24 cellular contexts compared by ENCODE assay signal in the genomic region with DNA sequence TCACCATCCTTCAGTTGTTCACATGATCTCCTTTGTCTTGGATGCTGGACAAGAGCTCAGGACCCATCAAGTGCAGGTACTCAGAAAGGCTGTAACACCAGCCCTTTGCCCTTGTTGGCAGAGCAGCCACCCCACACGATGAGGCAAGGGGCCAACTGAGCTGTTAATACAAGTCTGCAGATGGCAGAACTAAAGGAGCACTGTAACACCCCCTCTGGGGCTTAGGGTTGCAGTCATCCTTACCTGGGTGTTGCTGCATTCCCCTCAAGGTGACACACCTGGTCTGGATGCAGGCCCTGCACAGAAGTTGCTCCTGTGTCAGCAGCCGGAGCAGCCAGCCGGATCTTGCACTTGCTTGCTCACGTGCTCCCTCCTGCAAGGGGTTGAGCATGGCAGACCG. TPM values are rescaled to one million over a fixed set of nuclear protein-coding genes. Genes with fewer than 3 reads are reported as not detected.
A peak's percentile ranks its signal among the peaks of the same experiment; 100 is the strongest.
DNase-seq lines count a peak whose midpoint lies in the region; ATAC-seq and TF ChIP-seq lines count a peak whose summit lies in the region.
"Had no signal": no experiment of that assay in that cellular context is flagged by ENCODE, and none has a peak within 500 bp of the region (broad histone marks: within the 10 kb centered on the region; RNA-seq: fewer than 3 reads in every experiment).

No MANE protein-coding gene starts in this region.

- H3K4me3 ChIP-seq in RWPE2 (ENCODE audit: severe bottlenecking) = no peak overlapping the region
- H3K4me3 ChIP-seq: GM23248, spleen had no signal

- peaks cover 22% of the 10 kb centered on the region for H3K9me3 Mint-ChIP-seq in osteocyte (ENCODE audit: unreplicated experiment)
- H3K9me3 Mint-ChIP-seq: activated T-helper 2 cell treated with anti-CD3 and anti-CD28 coated beads, Interferon-gamma antibody, Interleukin-2, Interleukin-4, amounts not matched to agents 10 μg/mL and 5 μg/mL and 100 μg/mL, durations not matched to agents 14 hours and 24 hours and 36 hours had no signal

- no peak overlapping the region for H3K4me3 Mint-ChIP-seq in osteocyte (ENCODE audit: unreplicated experiment)
- H3K4me3 Mint-ChIP-seq: activated CD8-positive, alpha-beta T cell treated with anti-CD3 and anti-CD28 coated beads, Interleukin-2, amount 10 ng/mL, durations not matched to agents 7 days and 5 days; dendritic cell treated with granulocyte-macrophage colony-stimulating factor and Interleukin-4, amounts not matched to agents 40 ng/mL and 50 ng/mL, for 4 days; endodermal cell; naive thymus-derived CD8-positive, alpha-beta T cell had no signal

- H3K27ac Mint-ChIP-seq in osteocyte (ENCODE audit: unreplicated experiment) = peak overlapping the region; percentile 40
- H3K27ac Mint-ChIP-seq: activated CD8-positive, alpha-beta T cell treated with anti-CD3 and anti-CD28 coated beads, Interleukin-2, amount 10 ng/mL, durations not matched to agents 7 days and 5 days; activated naive CD4-positive, alpha-beta T cell treated with anti-CD3 and anti-CD28 coated beads, Interleukin-2, amount 50 U/mL, for 72 hours; activated T-helper 2 cell treated with anti-CD3 and anti-CD28 coated beads, Interferon-gamma antibody, Interleukin-2, Interleukin-4, amounts not matched to agents 10 μg/mL and 5 μg/mL and 100 μg/mL, durations not matched to agents 14 hours and 24 hours and 36 hours; dendritic cell treated with granulocyte-macrophage colony-stimulating factor and Interleukin-4, amounts not matched to agents 40 ng/mL and 50 ng/mL, for 4 days; endodermal cell; naive thymus-derived CD8-positive, alpha-beta T cell had no signal

- H3K36me3 Mint-ChIP-seq in osteocyte (ENCODE audit: unreplicated experiment) = peaks cover 39% of the 10 kb centered on the region

- no peak for DNase-seq in RWPE2 (ENCODE audit: low spot score)
- DNase-seq in kidney tubule cell (ENCODE audit: low spot score) = peak; percentile 66
- no peak for DNase-seq in osteocyte (ENCODE audit: extremely low spot score, unreplicated experiment)
- no peak for DNase-seq in NCI-H2107 treated with DMSO at 0.1 percent for 48 hours (lab: John Stamatoyannopoulos, UW; ENCODE audit: unreplicated experiment)
- no peak for DNase-seq in KG1 (lab: John Stamatoyannopoulos, UW)
- DNase-seq: activated CD8-positive, alpha-beta T cell treated with anti-CD3 and anti-CD28 coated beads, Interleukin-2, amount 10 ng/mL, durations not matched to agents 7 days and 5 days; caudate nucleus; endodermal cell; GM23248; Kasumi-1; midbrain; naive thymus-derived CD8-positive, alpha-beta T cell; SHP77; spleen; stimulated activated CD4-positive, alpha-beta T cell treated with anti-CD3 and anti-CD28 coated beads, Interleukin-2, amount 100 ng/mL, for 48 hours had no signal

- no peak for TF ChIP-seq CTCF in RWPE2 (IDR thresholded peaks at IDR 0.05; ENCODE audit: poor library complexity, severe bottlenecking)
- TF ChIP-seq CTCF in osteocyte (IDR thresholded peaks at IDR 0.05) = no peak

- H3K4me1 ChIP-seq in RWPE2 (ENCODE audit: insufficient read depth, poor library complexity, severe bottlenecking) = peaks cover 65% of the 10 kb centered on the region

- H3K27me3 Mint-ChIP-seq in osteocyte (ENCODE audit: unreplicated experiment) = no peaks in the 10 kb centered on the region
- H3K27me3 Mint-ChIP-seq: dendritic cell treated with granulocyte-macrophage colony-stimulating factor and Interleukin-4, amounts not matched to agents 40 ng/mL and 50 ng/mL, for 4 days had no signal

- no peak for ATAC-seq in RWPE2 (ENCODE audit: low read depth)
- ATAC-seq in esophagus mucosa = peak; percentile 45
- no peak for ATAC-seq in GM21576 (IDR thresholded peaks at IDR 0.05; ENCODE audit: unreplicated experiment)
- no peak for ATAC-seq in GM18858 (IDR thresholded peaks at IDR 0.05; ENCODE audit: unreplicated experiment)
- ATAC-seq: activated CD8-positive, alpha-beta T cell treated with anti-CD3 and anti-CD28 coated beads, Interleukin-2, amount 10 ng/mL, durations not matched to agents 7 days and 5 days; activated naive CD4-positive, alpha-beta T cell treated with anti-CD3 and anti-CD28 coated beads, Interleukin-2, amount 50 U/mL, for 72 hours; naive thymus-derived CD8-positive, alpha-beta T cell had no signal

- peak overlapping the region; percentile 99 for H3K27ac ChIP-seq in RWPE2 (ENCODE audit: poor library complexity, severe bottlenecking)
- H3K27ac ChIP-seq: C4-2B, HL-60, parathyroid adenoma, spleen had no signal

- H3K9me3 ChIP-seq in RWPE2 (ENCODE audit: severe bottlenecking) = no peaks in the 10 kb centered on the region

- H3K27me3 ChIP-seq in RWPE2 (ENCODE audit: insufficient read depth, poor library complexity, severe bottlenecking) = no peaks in the 10 kb centered on the region
- H3K27me3 ChIP-seq: spleen had no signal

- peaks cover 29% of the 10 kb centered on the region for H3K36me3 ChIP-seq in RWPE2 (ENCODE audit: low read depth)

- H3K4me1 Mint-ChIP-seq in osteocyte (ENCODE audit: unreplicated experiment) = peaks cover 77% of the 10 kb centered on the region

RNA-seq across cellular contexts. Expression of gene STARD13, which starts 52.0 kb away (rescaled TPM):
- 2.3 TPM for total RNA-seq in esophagus mucosa
- total RNA-seq in osteocyte = 64.8 and 72.0 TPM in 2 replicates
- total RNA-seq: activated CD8-positive, alpha-beta T cell treated with anti-CD3 and anti-CD28 coated beads, Interleukin-2, amount 10 ng/mL, durations not matched to agents 7 days and 5 days; naive thymus-derived CD8-positive, alpha-beta T cell had no signal

Comparison
In these comparisons a context has a peak if more than half of its experiments do, and no peak if none do; other contexts are left out.
1. RNA of gene STARD13, which starts 52.0 kb away (total RNA-seq): 64.8 to 72.0 TPM in osteocyte; 2.3 TPM in esophagus mucosa (single experiment); every median in the first group is over 10 times any median in the second.